8 cellular contexts compared by ENCODE assay signal in genomic region chr7:45111298-45112223, GRCh38. TPM values are rescaled to one million over a fixed set of nuclear protein-coding genes. Genes with fewer than 3 reads are reported as not detected.
DNase-seq lines count a peak whose midpoint lies in the region; ATAC-seq and TF ChIP-seq lines count a peak whose summit lies in the region.

TSS of gene TBRG4 (minus strand) at chr7:45111697. CDS start at chr7:45109237, 2,460 bp downstream.

- intact Hi-C loops in CD14-positive monocyte (cut with micrococcal nuclease), result loop anchor here (5.0 to 10.0 kb wide), 4 partner anchors 134 to 537 kb away; partner anchors contain the start of genes DDX56 (in 1 of the 2), MYO1G (in 1 of the 2), PURB (in 1 of the 2) and TMED4 (in 1 of the 2)

- peaks cover 0 to 2% (median 0%) of the 10 kb centered on the region in 7 donors for H3K9me3 Mint-ChIP-seq in CD14-positive monocyte

- peaks cover 44% of the 10 kb centered on the region for H3K4me1 Mint-ChIP-seq in CD14-positive monocyte

- H3K27ac Mint-ChIP-seq in CD14-positive monocyte, result peak within 1 kb of the TSS; percentile 98 to 99 (median 99)

- H3K36me3 Mint-ChIP-seq in CD14-positive monocyte, result peaks cover 24 to 29% of the 10 kb centered on the region in 2 donors

- peak within 1 kb of the TSS; percentile 98 to 99 for H3K4me3 Mint-ChIP-seq in CD14-positive monocyte

- DNase-seq in CD14-positive monocyte (ENCODE audit: low spot score), result peak; percentile 93
- peak; percentile 98 for DNase-seq in NCI-H69 (lab: John Stamatoyannopoulos, UW)
- peak; percentile 94 for DNase-seq in activated CD4-positive, alpha-beta T cell treated with anti-CD3 and anti-CD28 coated beads, Interleukin-2, amount 50 U/mL, for 1 hour
- peak; percentile 94 for DNase-seq in dedifferentiated amniotic fluid mesenchymal stem cell (ENCODE audit: extremely low spot score)
- DNase-seq in left kidney (ENCODE audit: low read depth, low spot score), result peak; percentile 99
- peak; percentile 93 to 96 for DNase-seq in stimulated activated CD4-positive, alpha-beta T cell treated with anti-CD3 and anti-CD28 coated beads, Interleukin-2, amount 100 ng/mL, for 24 hours

- ATAC-seq in GM19351 (IDR thresholded peaks at IDR 0.05; ENCODE audit: unreplicated experiment), result peak; percentile 93
- ATAC-seq in HG03521 (IDR thresholded peaks at IDR 0.05; ENCODE audit: unreplicated experiment), result peak; percentile 93

- TF ChIP-seq CTCF in CD14-positive monocyte (IDR thresholded peaks at IDR 0.05), result peak; percentile 24

- peaks cover 0 to 5% (median 2%) of the 10 kb centered on the region in 3 donors for H3K27me3 Mint-ChIP-seq in CD14-positive monocyte (ENCODE audit: low read depth in 3 of 3)

RNA-seq across cellular contexts. Expression of gene TBRG4, which starts in this region (rescaled TPM):
- polyA plus RNA-seq in CD14-positive monocyte, result 10 to 100 TPM; 32.7 to 38.4 TPM

Comparison
In these comparisons a context has a peak if more than half of its experiments do, and no peak if none do; other contexts are left out.
1. Peak in every context shown above with its lines: DNase-seq and ATAC-seq.